1 cellular context compared by ENCODE assay signal in the genomic region with DNA sequence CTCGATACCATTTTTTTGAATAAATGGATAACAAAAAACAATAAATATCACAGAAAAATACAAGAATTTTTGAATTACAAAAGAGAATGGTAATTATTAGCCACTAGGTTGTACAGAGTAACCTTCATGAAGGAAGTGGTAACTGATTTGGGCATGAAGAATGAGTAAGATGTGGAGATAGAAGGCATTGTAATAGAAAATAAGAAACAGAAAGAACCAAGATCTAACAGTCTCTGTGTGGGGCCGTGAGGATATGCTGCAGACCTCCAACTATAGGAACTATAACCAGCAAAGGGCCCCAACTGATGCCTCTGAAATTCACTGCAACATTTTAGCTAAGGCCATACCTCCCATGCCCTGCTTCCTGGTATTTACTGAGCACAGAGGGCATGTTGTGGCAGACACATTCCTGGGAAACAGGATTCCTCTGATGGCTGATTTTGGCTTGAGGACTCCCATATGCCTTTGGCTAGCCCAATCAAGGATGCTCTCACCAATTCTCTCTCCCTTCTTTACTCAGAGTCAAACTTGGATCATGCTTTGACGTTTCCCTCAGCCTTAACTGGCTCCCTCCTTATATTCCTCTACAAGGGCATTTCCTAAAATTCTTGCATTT.
TF ChIP-seq lines count a peak whose summit lies in the region.

No MANE protein-coding gene starts in this region.

TF ChIP-seq in HepG2, 621 proteins besides CTCF, POLR2A, EP300 and RAD21 (continued from another document):
- TF ChIP-seq, protein P1, sequence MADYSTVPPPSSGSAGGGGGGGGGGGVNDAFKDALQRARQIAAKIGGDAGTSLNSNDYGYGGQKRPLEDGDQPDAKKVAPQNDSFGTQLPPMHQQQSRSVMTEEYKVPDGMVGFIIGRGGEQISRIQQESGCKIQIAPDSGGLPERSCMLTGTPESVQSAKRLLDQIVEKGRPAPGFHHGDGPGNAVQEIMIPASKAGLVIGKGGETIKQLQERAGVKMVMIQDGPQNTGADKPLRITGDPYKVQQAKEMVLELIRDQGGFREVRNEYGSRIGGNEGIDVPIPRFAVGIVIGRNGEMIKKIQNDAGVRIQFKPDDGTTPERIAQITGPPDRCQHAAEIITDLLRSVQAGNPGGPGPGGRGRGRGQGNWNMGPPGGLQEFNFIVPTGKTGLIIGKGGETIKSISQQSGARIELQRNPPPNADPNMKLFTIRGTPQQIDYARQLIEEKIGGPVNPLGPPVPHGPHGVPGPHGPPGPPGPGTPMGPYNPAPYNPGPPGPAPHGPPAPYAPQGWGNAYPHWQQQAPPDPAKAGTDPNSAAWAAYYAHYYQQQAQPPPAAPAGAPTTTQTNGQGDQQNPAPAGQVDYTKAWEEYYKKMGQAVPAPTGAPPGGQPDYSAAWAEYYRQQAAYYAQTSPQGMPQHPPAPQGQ (CRISPR knock-in tag; IDR thresholded peaks at IDR 0.05; ENCODE audit: borderline replicate concordance) = no peak
- no peak for TF ChIP-seq HMG20A (CRISPR knock-in tag; IDR thresholded peaks at IDR 0.05; ENCODE audit: borderline replicate concordance)
TF ChIP-seq in HepG2: peak in this region for 0.
